In genomic region chr17:16568541-16569357, GRCh38 we compare ENCODE assay signal across 8 cellular contexts. TPM values are rescaled to one million over a fixed set of nuclear protein-coding genes. Genes with fewer than 3 reads are reported as not detected.
DNase-seq lines count a peak whose midpoint lies in the region; ATAC-seq, FAIRE-seq and TF ChIP-seq lines count a peak whose summit lies in the region.

TSS of gene ZNF287 (minus strand) at chr17:16569204. CDS start at chr17:16567731, 1,473 bp downstream.

- H3K9me3 Mint-ChIP-seq in IgD-negative memory B cell (no peaks in the 10 kb centered on the region), neural crest cell (no peaks in the 10 kb centered on the region)
- no peaks in the 10 kb centered on the region for H3K9me3 Mint-ChIP-seq in stimulated activated naive CD8-positive, alpha-beta T cell treated with anti-CD3 and anti-CD28 coated beads, Interleukin-15, amount 100 ng/mL, for 72 hours

- H3K4me1 Mint-ChIP-seq in IgD-negative memory B cell (peaks cover 9 to 20% (median 15%) of the 10 kb centered on the region in 3 donors), neural crest cell (peaks cover 18% of the 10 kb centered on the region)
- peaks cover 33% of the 10 kb centered on the region for H3K4me1 Mint-ChIP-seq in stimulated activated naive CD8-positive, alpha-beta T cell treated with anti-CD3 and anti-CD28 coated beads, Interleukin-15, amount 100 ng/mL, for 72 hours

- peaks cover 0 to 6% (median 3%) of the 10 kb centered on the region in 4 donors for H3K4me1 ChIP-seq in Peyer's patch

- H3K4me3 ChIP-seq in Peyer's patch (peak within 1 kb of the TSS; percentile 52 to 87 (median 60)), foreskin fibroblast (ENCODE audit: low read depth in 1 of 2, low read length in 2 of 2) (peak within 1 kb of the TSS; percentile 79 to 93)

- no peak for FAIRE-seq in D721Med (lab: Jason Lieb, UNC)

- H3K27ac Mint-ChIP-seq in IgD-negative memory B cell, result peak within 1 kb of the TSS; percentile 67 to 94 (median 90)
- peak within 1 kb of the TSS; percentile 50 for H3K27ac Mint-ChIP-seq in neural crest cell (ENCODE audit: unreplicated experiment)
- H3K27ac Mint-ChIP-seq in stimulated activated naive CD8-positive, alpha-beta T cell treated with anti-CD3 and anti-CD28 coated beads, Interleukin-15, amount 100 ng/mL, for 72 hours, result peak within 1 kb of the TSS; percentile 90 to 94

- peak; percentile 95 for ATAC-seq in GM21447 (IDR thresholded peaks at IDR 0.05; ENCODE audit: unreplicated experiment)
- ATAC-seq in stimulated activated naive CD8-positive, alpha-beta T cell treated with anti-CD3 and anti-CD28 coated beads, Interleukin-15, amount 100 ng/mL, for 72 hours, result peak; percentile 98

- TF ChIP-seq POLR2A in Peyer's patch (IDR thresholded peaks at IDR 0.05), result no peak

- H3K36me3 Mint-ChIP-seq in IgD-negative memory B cell (peaks cover 10% of the 10 kb centered on the region), neural crest cell (ENCODE audit: low read depth) (peaks cover 11% of the 10 kb centered on the region)

- no peaks in the 10 kb centered on the region for H3K27me3 Mint-ChIP-seq in IgD-negative memory B cell
- H3K27me3 Mint-ChIP-seq in neural crest cell (ENCODE audit: low read depth), result peaks cover 16% of the 10 kb centered on the region
- no peaks in the 10 kb centered on the region for H3K27me3 Mint-ChIP-seq in stimulated activated naive CD8-positive, alpha-beta T cell treated with anti-CD3 and anti-CD28 coated beads, Interleukin-15, amount 100 ng/mL, for 72 hours

- H3K27ac ChIP-seq in Peyer's patch, result peak within 1 kb of the TSS; percentile 9 to 78 (median 23)

- H3K36me3 ChIP-seq in Peyer's patch, result peaks cover 0 to 12% (median 0%) of the 10 kb centered on the region in 3 donors

- H3K9me3 ChIP-seq in Peyer's patch, result no peaks in the 10 kb centered on the region

- DNase-seq in D721Med (ENCODE audit: insufficient read length, low spot score) (peak; percentile 92), Peyer's patch (peak; percentile 91 to 97 (median 93)), foreskin fibroblast (peak; percentile 88 to 98), neural crest cell (ENCODE audit: low read depth, low spot score) (peak; percentile 86)
- DNase-seq in activated gamma-delta T cell treated with anti-CD3 and anti-CD28 coated beads, Interleukin-2, amount 50 U/mL, for 16 hours (ENCODE audit: low read depth), result peak; percentile 87
- DNase-seq in stimulated activated naive CD8-positive, alpha-beta T cell treated with anti-CD3 and anti-CD28 coated beads, Interleukin-15, amount 100 ng/mL, for 72 hours, result peak; percentile 89 to 93

- peak within 1 kb of the TSS; percentile 80 to 94 (median 88) for H3K4me3 Mint-ChIP-seq in IgD-negative memory B cell
- H3K4me3 Mint-ChIP-seq in neural crest cell, result peak within 1 kb of the TSS; percentile 90
- H3K4me3 Mint-ChIP-seq in stimulated activated naive CD8-positive, alpha-beta T cell treated with anti-CD3 and anti-CD28 coated beads, Interleukin-15, amount 100 ng/mL, for 72 hours, result peak within 1 kb of the TSS; percentile 92 to 93

- no peaks in the 10 kb centered on the region for H3K27me3 ChIP-seq in Peyer's patch

- TF ChIP-seq CTCF in D721Med (IDR thresholded peaks at IDR 0.05; ENCODE audit: insufficient read depth, missing control alignments) (no peak), Peyer's patch (IDR thresholded peaks at IDR 0.05) (no peak), foreskin fibroblast (IDR thresholded peaks at IDR 0.05; ENCODE audit: low read depth, low read length) (no peak), neural crest cell (conservative IDR thresholded peaks at IDR 0.05) (no peak)

RNA-seq across cellular contexts. Expression of gene ZNF287, which starts in this region (rescaled TPM):
- polyA plus RNA-seq in IgD-negative memory B cell, result 6.2 TPM
- total RNA-seq in Peyer's patch (1 to 10 TPM in 3 of 4 donors, under 1 TPM in 1; 0.70 to 8.8 (median 3.7) TPM), neural crest cell (15.6 and 16.6 TPM in 2 replicates)

Comparison
In these comparisons a context has a peak if more than half of its experiments do, and no peak if none do; other contexts are left out.
1. Peak in every context shown above with its lines: DNase-seq, ATAC-seq, H3K4me3 ChIP-seq and H3K27ac ChIP-seq.